8 cellular contexts compared by ENCODE assay signal in the genomic region with DNA sequence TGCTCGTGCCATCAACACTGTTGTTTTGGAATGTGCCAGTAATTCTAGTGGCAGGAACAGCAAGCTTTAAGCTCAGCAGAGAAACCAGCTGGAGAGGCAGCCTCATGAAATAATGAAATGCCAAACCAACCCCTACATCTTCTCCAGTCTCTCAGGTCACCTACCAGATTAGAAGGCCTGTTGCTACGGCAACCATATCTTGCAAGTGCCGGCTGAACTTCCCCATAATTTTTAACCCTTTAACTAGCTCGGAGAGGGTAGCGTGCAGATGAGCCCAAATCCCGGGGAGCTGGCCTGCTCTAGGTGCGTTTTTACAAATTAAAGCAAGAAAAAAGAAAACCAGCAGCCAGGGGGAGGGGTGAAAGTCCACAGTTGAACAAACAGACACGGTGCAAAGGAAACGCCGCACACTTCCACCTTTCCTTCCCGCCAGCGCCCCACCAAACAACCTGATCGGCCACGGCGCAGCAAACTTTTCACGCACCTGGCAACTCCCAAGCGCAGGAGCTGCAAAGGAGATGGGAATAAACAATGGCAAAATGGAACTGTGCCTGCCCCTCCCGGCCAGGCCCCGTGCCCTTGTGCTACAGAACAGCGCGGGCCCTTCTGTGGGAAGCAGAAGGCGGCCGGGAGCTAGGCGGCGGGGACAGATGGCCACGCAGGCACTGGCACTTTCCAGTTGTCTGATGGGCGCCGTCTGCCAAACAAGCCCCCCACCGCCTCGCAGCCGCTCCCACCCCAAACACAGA. TPM values are rescaled to one million over a fixed set of nuclear protein-coding genes. Genes with fewer than 3 reads are reported as not detected.
DNase-seq lines count a peak whose midpoint lies in the region; ATAC-seq and TF ChIP-seq lines count a peak whose summit lies in the region.

No MANE protein-coding gene starts in this region.

- H3K4me3 Mint-ChIP-seq in activated CD4-positive, alpha-beta memory T cell treated with anti-CD3 and anti-CD28 coated beads, Interleukin-2, amount 10 ng/mL, durations not matched to agents 7 days and 5 days: peak overlapping the region; percentile 17
- H3K4me3 Mint-ChIP-seq in osteocyte (ENCODE audit: unreplicated experiment): no peak overlapping the region

- H3K4me3 ChIP-seq in mononuclear cell (ENCODE audit: low read length): peak overlapping the region; percentile 29

- DNase-seq in D341Med (ENCODE audit: low spot score) (peak; percentile 70), NCI-H1048 (lab: John Stamatoyannopoulos, UW) (no peak), osteocyte (ENCODE audit: extremely low spot score, unreplicated experiment) (no peak), GM19238 (ENCODE audit: insufficient read length, low spot score) (no peak)
- DNase-seq in activated CD4-positive, alpha-beta memory T cell treated with anti-CD3 and anti-CD28 coated beads, Interleukin-2, amount 10 ng/mL, durations not matched to agents 7 days and 5 days: no peak
- no peak for DNase-seq in stimulated activated CD4-positive, alpha-beta T cell treated with anti-CD3 and anti-CD28 coated beads, Interleukin-1b, Interleukin-23, amount 100 ng/mL, for 48 hours

- H3K4me1 Mint-ChIP-seq in activated CD4-positive, alpha-beta memory T cell treated with anti-CD3 and anti-CD28 coated beads, Interleukin-2, amount 10 ng/mL, durations not matched to agents 7 days and 5 days: peaks cover 30% of the 10 kb centered on the region
- peaks cover 8% of the 10 kb centered on the region for H3K4me1 Mint-ChIP-seq in osteocyte (ENCODE audit: unreplicated experiment)

- POLR2A ChIA-PET in activated CD4-positive, alpha-beta memory T cell treated with anti-CD3 and anti-CD28 coated beads, Interleukin-2, amount 10 ng/mL, durations not matched to agents 7 days and 5 days (lab: Charles Lee): interaction anchor here (0.8 to 1.5 kb wide), 2 partner anchors 11 to 50 kb away, joined by 3 to 4 read pairs; a partner anchor contains a TSS

- H3K27me3 Mint-ChIP-seq in activated CD4-positive, alpha-beta memory T cell treated with anti-CD3 and anti-CD28 coated beads, Interleukin-2, amount 10 ng/mL, durations not matched to agents 7 days and 5 days: no peaks in the 10 kb centered on the region
- H3K27me3 Mint-ChIP-seq in osteocyte (ENCODE audit: unreplicated experiment): no peaks in the 10 kb centered on the region

- H3K9me3 Mint-ChIP-seq in activated CD4-positive, alpha-beta memory T cell treated with anti-CD3 and anti-CD28 coated beads, Interleukin-2, amount 10 ng/mL, durations not matched to agents 7 days and 5 days: no peaks in the 10 kb centered on the region
- H3K9me3 Mint-ChIP-seq in osteocyte (ENCODE audit: unreplicated experiment): no peaks in the 10 kb centered on the region

- peaks cover 9% of the 10 kb centered on the region for H3K36me3 Mint-ChIP-seq in activated CD4-positive, alpha-beta memory T cell treated with anti-CD3 and anti-CD28 coated beads, Interleukin-2, amount 10 ng/mL, durations not matched to agents 7 days and 5 days (ENCODE audit: low read depth)
- H3K36me3 Mint-ChIP-seq in osteocyte (ENCODE audit: unreplicated experiment): peaks cover 11% of the 10 kb centered on the region

- CTCF ChIA-PET in activated CD4-positive, alpha-beta memory T cell treated with anti-CD3 and anti-CD28 coated beads, Interleukin-2, amount 10 ng/mL, durations not matched to agents 7 days and 5 days (lab: Charles Lee): no interaction called here

- H3K27ac Mint-ChIP-seq in activated CD4-positive, alpha-beta memory T cell treated with anti-CD3 and anti-CD28 coated beads, Interleukin-2, amount 10 ng/mL, durations not matched to agents 7 days and 5 days: no peak overlapping the region
- H3K27ac Mint-ChIP-seq in osteocyte (ENCODE audit: unreplicated experiment): no peak overlapping the region

- peaks cover 28% of the 10 kb centered on the region for H3K4me1 ChIP-seq in mononuclear cell (ENCODE audit: insufficient read depth, low read length)

- ATAC-seq in HG03159 (IDR thresholded peaks at IDR 0.05; ENCODE audit: unreplicated experiment): peak; percentile 31

- no peaks in the 10 kb centered on the region for H3K27me3 ChIP-seq in mononuclear cell (ENCODE audit: insufficient read depth, low read length)

- TF ChIP-seq CTCF in osteocyte (IDR thresholded peaks at IDR 0.05): no peak

- H3K9me3 ChIP-seq in mononuclear cell (ENCODE audit: low read depth, low read length): no peaks in the 10 kb centered on the region

RNA-seq across cellular contexts. Expression of a gene that starts 50.1 kb away (rescaled TPM):
- 10 to 100 TPM; 90.0 TPM for total RNA-seq in activated CD4-positive, alpha-beta memory T cell treated with anti-CD3 and anti-CD28 coated beads, Interleukin-2, amount 10 ng/mL, durations not matched to agents 7 days and 5 days
- total RNA-seq in mononuclear cell (20.8 TPM), osteocyte (56.4 and 68.1 TPM in 2 replicates)
